11 cellular contexts compared by ENCODE assay signal in genomic region chr9:77014597-77015263, GRCh38. TPM values are rescaled to one million over a fixed set of nuclear protein-coding genes. Genes with fewer than 3 reads are reported as not detected.
DNase-seq lines count a peak whose midpoint lies in the region; ATAC-seq and TF ChIP-seq lines count a peak whose summit lies in the region.
"Had no signal": no experiment of that assay in that cellular context is flagged by ENCODE, and none has a peak within 500 bp of the region (broad histone marks: within the 10 kb centered on the region; RNA-seq: fewer than 3 reads in every experiment).

No MANE protein-coding gene starts in this region.

- H3K9me3 ChIP-seq in Panc1 (ENCODE audit: control insufficient read depth, insufficient read depth, low read depth, low read length), result no peaks in the 10 kb centered on the region
- no peaks in the 10 kb centered on the region for H3K9me3 ChIP-seq in colonic mucosa
- H3K9me3 ChIP-seq: gastroesophageal sphincter, sigmoid colon had no signal

- POLR2A ChIA-PET in activated naive CD8-positive, alpha-beta T cell treated with anti-CD3 and anti-CD28 coated beads, Interleukin-2, amount 10 ng/mL, durations not matched to agents 7 days and 5 days (lab: Charles Lee), result no interaction called here
- POLR2A ChIA-PET in Panc1 (lab: Charles Lee), result no interaction called here

- H3K36me3 ChIP-seq in Panc1 (ENCODE audit: control insufficient read depth, insufficient read depth, low read length) (no peaks in the 10 kb centered on the region), colonic mucosa (no peaks in the 10 kb centered on the region)
- H3K36me3 ChIP-seq: gastroesophageal sphincter, sigmoid colon had no signal

- H3K27me3 ChIP-seq in Panc1 (ENCODE audit: control insufficient read depth, insufficient read depth, low read length), result peaks cover 2% of the 10 kb centered on the region; the same call in 1 of the 2 replicates
- H3K27me3 ChIP-seq in foreskin keratinocyte, result peaks cover 98% of the 10 kb centered on the region
- H3K27me3 ChIP-seq in colonic mucosa, result peaks cover 92% of the 10 kb centered on the region

- CTCF ChIA-PET in Panc1 (lab: Charles Lee), result no interaction called here

- H3K9me3 Mint-ChIP-seq in activated naive CD8-positive, alpha-beta T cell treated with anti-CD3 and anti-CD28 coated beads, Interleukin-2, amount 10 ng/mL, durations not matched to agents 7 days and 5 days, result no peaks in the 10 kb centered on the region
- no peaks in the 10 kb centered on the region for H3K9me3 Mint-ChIP-seq in activated naive CD8-positive, alpha-beta T cell treated with anti-CD3 and anti-CD28 coated beads for 36 hours
- H3K9me3 Mint-ChIP-seq in stimulated activated naive B cell treated with anti-CD40 and anti-IgM and Interleukin-4, amounts not matched to agents 10 μg/mL and 1 μg/mL and 100 μg/mL, for 72 hours, result no peaks in the 10 kb centered on the region
- no peaks in the 10 kb centered on the region for H3K9me3 Mint-ChIP-seq in effector memory CD8-positive, alpha-beta T cell

- no peak overlapping the region for H3K27ac Mint-ChIP-seq in activated naive CD8-positive, alpha-beta T cell treated with anti-CD3 and anti-CD28 coated beads, Interleukin-2, amount 10 ng/mL, durations not matched to agents 7 days and 5 days
- H3K27ac Mint-ChIP-seq in activated naive CD8-positive, alpha-beta T cell treated with anti-CD3 and anti-CD28 coated beads for 36 hours, result no peak overlapping the region
- H3K27ac Mint-ChIP-seq in stimulated activated naive B cell treated with anti-CD40 and anti-IgM and Interleukin-4, amounts not matched to agents 10 μg/mL and 1 μg/mL and 100 μg/mL, for 72 hours, result peak overlapping the region; percentile 90
- H3K27ac Mint-ChIP-seq in effector memory CD8-positive, alpha-beta T cell, result no peak overlapping the region

- intact Hi-C loops in Panc1 (cut with micrococcal nuclease; ENCODE audit: unreplicated experiment), result no loop called here
- intact Hi-C loops in colonic mucosa (cut with DNase I), result no loop called here

- peaks cover 8% of the 10 kb centered on the region for H3K4me1 Mint-ChIP-seq in activated naive CD8-positive, alpha-beta T cell treated with anti-CD3 and anti-CD28 coated beads, Interleukin-2, amount 10 ng/mL, durations not matched to agents 7 days and 5 days
- H3K4me1 Mint-ChIP-seq in activated naive CD8-positive, alpha-beta T cell treated with anti-CD3 and anti-CD28 coated beads for 36 hours, result peaks cover 28% of the 10 kb centered on the region
- peaks cover 14 to 30% of the 10 kb centered on the region in 2 donors for H3K4me1 Mint-ChIP-seq in stimulated activated naive B cell treated with anti-CD40 and anti-IgM and Interleukin-4, amounts not matched to agents 10 μg/mL and 1 μg/mL and 100 μg/mL, for 72 hours
- H3K4me1 Mint-ChIP-seq in effector memory CD8-positive, alpha-beta T cell (ENCODE audit: low read depth in 2 of 2), result peaks cover 10 to 14% of the 10 kb centered on the region in 2 donors

- in situ Hi-C loops in Panc1 (cut with HindIII; ENCODE audit: low pct_unique_long_range_greater_than_20kb, low sequenced_read_pairs), result no loop called here

- H3K4me3 Mint-ChIP-seq in activated naive CD8-positive, alpha-beta T cell treated with anti-CD3 and anti-CD28 coated beads, Interleukin-2, amount 10 ng/mL, durations not matched to agents 7 days and 5 days, result no peak overlapping the region
- no peak overlapping the region for H3K4me3 Mint-ChIP-seq in activated naive CD8-positive, alpha-beta T cell treated with anti-CD3 and anti-CD28 coated beads for 36 hours
- H3K4me3 Mint-ChIP-seq in stimulated activated naive B cell treated with anti-CD40 and anti-IgM and Interleukin-4, amounts not matched to agents 10 μg/mL and 1 μg/mL and 100 μg/mL, for 72 hours, result peak overlapping the region in 1 of 2 donors; percentile 39
- no peak overlapping the region for H3K4me3 Mint-ChIP-seq in effector memory CD8-positive, alpha-beta T cell

- H3K4me1 ChIP-seq in Panc1 (ENCODE audit: control insufficient read depth, insufficient read depth, low read length), result no peaks in the 10 kb centered on the region; the same call in 1 of the 2 replicates
- H3K4me1 ChIP-seq in foreskin keratinocyte, result no peaks in the 10 kb centered on the region
- peaks cover 4% of the 10 kb centered on the region for H3K4me1 ChIP-seq in colonic mucosa

- no peak overlapping the region for H3K4me3 ChIP-seq in Panc1 (ENCODE audit: low read depth in 2 of 2, low read length in 2 of 2)
- no peak overlapping the region for H3K4me3 ChIP-seq in colonic mucosa
- H3K4me3 ChIP-seq: gastroesophageal sphincter, sigmoid colon had no signal

- H3K27ac ChIP-seq in Panc1 (ENCODE audit: low read length) (no peak overlapping the region), foreskin keratinocyte (no peak overlapping the region), colonic mucosa (no peak overlapping the region)
- H3K27ac ChIP-seq: gastroesophageal sphincter, sigmoid colon had no signal

- ATAC-seq in activated naive CD8-positive, alpha-beta T cell treated with anti-CD3 and anti-CD28 coated beads, Interleukin-2, amount 10 ng/mL, durations not matched to agents 7 days and 5 days (ENCODE audit: low read depth), result no peak
- ATAC-seq in Panc1, result no peak
- ATAC-seq in foreskin keratinocyte, result no peak
- no peak for ATAC-seq in stimulated activated naive B cell treated with anti-CD40 and anti-IgM and Interleukin-4, amounts not matched to agents 10 μg/mL and 1 μg/mL and 100 μg/mL, for 72 hours (replicated peaks)
- no peak for ATAC-seq in effector memory CD8-positive, alpha-beta T cell (replicated peaks)
- ATAC-seq: gastroesophageal sphincter had no signal

- TF ChIP-seq CTCF in Panc1 (IDR thresholded peaks at IDR 0.05), result peak; percentile 48; the same call in 1 of the 2 replicates
- TF ChIP-seq CTCF in foreskin keratinocyte (conservative IDR thresholded peaks at IDR 0.05), result peak; percentile 43
- no peak for TF ChIP-seq CTCF in colonic mucosa (IDR thresholded peaks at IDR 0.05)

- no peak overlapping the region for H3K9ac ChIP-seq in colonic mucosa (ENCODE audit: low read depth in 2 of 2, low read length in 2 of 2)

- H3K36me3 Mint-ChIP-seq in activated naive CD8-positive, alpha-beta T cell treated with anti-CD3 and anti-CD28 coated beads, Interleukin-2, amount 10 ng/mL, durations not matched to agents 7 days and 5 days, result peaks cover 4% of the 10 kb centered on the region
- H3K36me3 Mint-ChIP-seq in activated naive CD8-positive, alpha-beta T cell treated with anti-CD3 and anti-CD28 coated beads for 36 hours, result peaks cover 2% of the 10 kb centered on the region
- peaks cover 10 to 14% of the 10 kb centered on the region in 2 donors for H3K36me3 Mint-ChIP-seq in stimulated activated naive B cell treated with anti-CD40 and anti-IgM and Interleukin-4, amounts not matched to agents 10 μg/mL and 1 μg/mL and 100 μg/mL, for 72 hours
- H3K36me3 Mint-ChIP-seq in effector memory CD8-positive, alpha-beta T cell (ENCODE audit: insufficient read depth), result no peaks in the 10 kb centered on the region

- H3K27me3 Mint-ChIP-seq in activated naive CD8-positive, alpha-beta T cell treated with anti-CD3 and anti-CD28 coated beads, Interleukin-2, amount 10 ng/mL, durations not matched to agents 7 days and 5 days, result peaks cover 89% of the 10 kb centered on the region
- H3K27me3 Mint-ChIP-seq in activated naive CD8-positive, alpha-beta T cell treated with anti-CD3 and anti-CD28 coated beads for 36 hours, result peaks cover 97% of the 10 kb centered on the region
- peaks cover 66 to 75% of the 10 kb centered on the region in 2 donors for H3K27me3 Mint-ChIP-seq in stimulated activated naive B cell treated with anti-CD40 and anti-IgM and Interleukin-4, amounts not matched to agents 10 μg/mL and 1 μg/mL and 100 μg/mL, for 72 hours
- H3K27me3 Mint-ChIP-seq in effector memory CD8-positive, alpha-beta T cell, result peaks cover 76 to 83% of the 10 kb centered on the region in 2 donors

- BruUV-seq in Panc1 (replicated peaks; lab: Mats Ljungman, UMichigan), result no TSS peak

- DNase-seq in activated naive CD8-positive, alpha-beta T cell treated with anti-CD3 and anti-CD28 coated beads, Interleukin-2, amount 10 ng/mL, durations not matched to agents 7 days and 5 days, result peak; percentile 36
- no peak for DNase-seq in activated naive CD8-positive, alpha-beta T cell treated with anti-CD3 and anti-CD28 coated beads for 36 hours
- DNase-seq in Panc1 (ENCODE audit: low read depth, low spot score), result no peak
- peak in 1 of 2 donors; percentile 15 for DNase-seq in foreskin keratinocyte
- no peak for DNase-seq in stimulated activated naive B cell treated with anti-CD40 and anti-IgM and Interleukin-4, amounts not matched to agents 10 μg/mL and 1 μg/mL and 100 μg/mL, for 72 hours
- no peak for DNase-seq in colonic mucosa
- DNase-seq in HK-2 (ENCODE audit: unreplicated experiment), result no peak
- DNase-seq in effector memory CD8-positive, alpha-beta T cell, result no peak
- DNase-seq: NCI-H2171, sigmoid colon had no signal

RNA-seq across cellular contexts. Expression of gene FOXB2, which starts 4.7 kb away (rescaled TPM):
- total RNA-seq in activated naive CD8-positive, alpha-beta T cell treated with anti-CD3 and anti-CD28 coated beads, Interleukin-2, amount 10 ng/mL, durations not matched to agents 7 days and 5 days, result not detected
- not detected for total RNA-seq in activated naive CD8-positive, alpha-beta T cell treated with anti-CD3 and anti-CD28 coated beads for 36 hours
- not detected for total RNA-seq in Panc1 (2021; ENCODE audit: unreplicated experiment)
- polyA plus RNA-seq in Panc1 (2012; ENCODE audit: insufficient read length), result not detected
- not detected in 2 replicates for total RNA-seq in foreskin keratinocyte
- polyA plus RNA-seq in foreskin keratinocyte, result not detected in 2 replicates
- not detected for total RNA-seq in colonic mucosa
- total RNA-seq: gastroesophageal sphincter, sigmoid colon had no signal
- polyA plus RNA-seq: sigmoid colon had no signal
